ENCODE assay signal across 28 cellular contexts in genomic region chr22:23193420-23193819, GRCh38. TPM values are rescaled to one million over a fixed set of nuclear protein-coding genes. Genes with fewer than 3 reads are reported as not detected.
DNase-seq lines count a peak whose midpoint lies in the region; ATAC-seq, FAIRE-seq and TF ChIP-seq lines count a peak whose summit lies in the region.
"Had no signal": no experiment of that assay in that cellular context is flagged by ENCODE, and none has a peak within 500 bp of the region (broad histone marks: within the 10 kb centered on the region; RNA-seq: fewer than 3 reads in every experiment).

No MANE protein-coding gene starts in this region.

- H3K36me3 ChIP-seq in H1 (ENCODE audit: control insufficient read depth in 2 of 4, insufficient read depth in 4 of 4, low read length in 3 of 4) (no peaks in the 10 kb centered on the region), ovary (no peaks in the 10 kb centered on the region)
- H3K36me3 ChIP-seq: breast epithelium, uterus had no signal

- H2AK5ac ChIP-seq in H1 (ENCODE audit: low read depth, low read length): no peak overlapping the region

- POLR2A ChIA-PET in RWPE1 (lab: Yijun Ruan, JAX; ENCODE audit: low non-redundant PET) (no interaction called here), H1 (lab: Charles Lee; ENCODE audit: partially characterized antibody) (interaction anchor here (0.8 to 1.8 kb wide), 4 partner anchors 10 to 46 kb away, joined by 3 to 4 read pairs (median 3); no protein-coding TSS in a partner anchor)

- H2BK20ac ChIP-seq in H1 (ENCODE audit: low read length): no peak overlapping the region

- H3K23ac ChIP-seq in H1 (ENCODE audit: insufficient read length): no peak overlapping the region

- H3K4me2 ChIP-seq in H1 (ENCODE audit: insufficient read depth in 1 of 2, low read depth in 2 of 2, low read length in 2 of 2): no peak overlapping the region
- H3K4me2 ChIP-seq: GM23338, smooth muscle cell had no signal

- H3K27me3 ChIP-seq in H1 (replicated peaks in 1 of 4; ENCODE audit: control insufficient read depth in 3 of 4, extremely low read depth in 1 of 4, insufficient read depth in 3 of 4, low read length in 3 of 4): no peaks in the 10 kb centered on the region
- H3K27me3 ChIP-seq in ovary: no peaks in the 10 kb centered on the region
- H3K27me3 ChIP-seq: breast epithelium, uterus had no signal

- no peak overlapping the region for H3K4ac ChIP-seq in H1 (replicated peaks; ENCODE audit: insufficient read length, low read depth, low read length)

- H3K4me1 ChIP-seq in H1 (replicated peaks in 1 of 4; ENCODE audit: control insufficient read depth in 3 of 4, insufficient read depth in 4 of 4, low read length in 3 of 4) (peaks cover 2 to 14% (median 10%) of the 10 kb centered on the region in 4 experiments; a peak in 6 of 7 replicates), ovary (ENCODE audit: insufficient read depth) (no peaks in the 10 kb centered on the region)
- H3K4me1 ChIP-seq: breast epithelium, uterus had no signal

- peaks cover 20 to 96% of the 10 kb centered on the region in 2 experiments for H3K79me2 ChIP-seq in H1 (ENCODE audit: control insufficient read depth in 1 of 2, insufficient read depth in 2 of 2, low read length in 2 of 2)

- no peak overlapping the region for H2AFZ ChIP-seq in H1 (ENCODE audit: low read length)
- H2AFZ ChIP-seq: GM23338 had no signal

- no peaks in the 10 kb centered on the region for H3K27me3 Mint-ChIP-seq in activated T-cell treated with anti-CD3 and anti-CD28 coated beads, Interleukin-2, amount 50 U/mL, for 4 hours (ENCODE audit: low read depth)

- H4K20me1 ChIP-seq in H1 (replicated peaks in 1 of 2; ENCODE audit: control insufficient read depth in 1 of 2, insufficient read depth in 2 of 2, low read length in 2 of 2): peaks cover 29 to 52% of the 10 kb centered on the region in 2 experiments

- H4K8ac ChIP-seq in H1 (ENCODE audit: extremely low read depth, insufficient read depth, low read length): no peak overlapping the region

- no peak for TF ChIP-seq POLR2A in H1 (IDR thresholded peaks at IDR 0.05; ENCODE audit: control extremely low read depth in 1 of 2, low read depth in 2 of 2, low read length in 2 of 2)
- no peak for TF ChIP-seq POLR2A in ovary (IDR thresholded peaks at IDR 0.05)

- H3K9me3 Mint-ChIP-seq in activated T-cell treated with anti-CD3 and anti-CD28 coated beads, Interleukin-2, amount 50 U/mL, for 4 hours: no peaks in the 10 kb centered on the region
- H3K9me3 Mint-ChIP-seq: GM23338 had no signal

- 78% methylated on average over 1 of the region's 1 CpG; no CpG with 5 or more reads in 1 of the 2 experiments for WGBS in H1 (ENCODE audit: extremely low coverage in 1 of 2, insufficient coverage in 1 of 2, insufficient read length in 1 of 2, insufficient replicate concordance in 2 of 2, low coverage in 1 of 2, low lambda C conversion rate in 2 of 2, missing lambda C conversion rate in 1 of 2), 2 experiments
- WGBS in ovary, 3 donors: 64 to 76% (median 70%) methylated on average over 1 of the region's 1 CpG

- H4K5ac ChIP-seq in H1 (ENCODE audit: insufficient read length, low read depth, low read length): no peak overlapping the region

- CTCF ChIA-PET in RWPE1 (lab: Yijun Ruan, JAX): interaction anchor here (0.6 kb wide), 1 partner anchor 11 kb away, joined by 3 read pairs; no protein-coding TSS in a partner anchor
- CTCF ChIA-PET in H1 (lab: Charles Lee; ENCODE audit: partially characterized antibody): interaction anchor here (0.7 to 24.3 kb wide), 4 partner anchors 16 to 89 kb away, joined by 3 to 358 read pairs (median 3); no protein-coding TSS in a partner anchor

- H3K9me3 ChIP-seq in H1 (ENCODE audit: insufficient read depth in 2 of 2, low read depth in 1 of 2, low read length in 1 of 2) (no peaks in the 10 kb centered on the region), ovary (no peaks in the 10 kb centered on the region)
- H3K9me3 ChIP-seq: breast epithelium, uterus had no signal

- H3K56ac ChIP-seq in H1 (replicated peaks; ENCODE audit: insufficient read length, low read depth, low read length): no peak overlapping the region

- H3K27ac ChIP-seq in C4-2B: peak overlapping the region; percentile 70
- peak overlapping the region; percentile 73 for H3K27ac ChIP-seq in RWPE1
- H3K27ac ChIP-seq in H1 (ENCODE audit: low read depth, low read length): no peak overlapping the region
- no peak overlapping the region for H3K27ac ChIP-seq in ovary
- H3K27ac ChIP-seq: breast epithelium, coronary artery, uterus had no signal

- no peak for TF ChIP-seq RAD21 in H1 (IDR thresholded peaks at IDR 0.05 in 1 of 2, conservative IDR thresholded peaks at IDR 0.05 in 1 of 2; ENCODE audit: low read depth in 2 of 2, low read length in 2 of 2)

- no peak overlapping the region for H3K4me3 Mint-ChIP-seq in activated T-cell treated with anti-CD3 and anti-CD28 coated beads, Interleukin-2, amount 50 U/mL, for 4 hours
- H3K4me3 Mint-ChIP-seq: GM23338 had no signal

- no peaks in the 10 kb centered on the region for H3K23me2 ChIP-seq in H1 (ENCODE audit: low read depth, low read length)

- H2BK5ac ChIP-seq in H1 (ENCODE audit: low read depth, low read length): peak overlapping the region; percentile 66; the same call in 1 of the 2 replicates

- no peak overlapping the region for H2BK120ac ChIP-seq in H1 (replicated peaks; ENCODE audit: low read depth, low read length)

- no peak for FAIRE-seq in H1 (lab: Jason Lieb, UNC)
- FAIRE-seq: D721Med, keratinocyte had no signal

- TF ChIP-seq CTCF in C4-2B (conservative IDR thresholded peaks at IDR 0.05) (no peak), RWPE1 (conservative IDR thresholded peaks at IDR 0.05; ENCODE audit: low read depth) (no peak), H1 (IDR thresholded peaks at IDR 0.05; ENCODE audit: control extremely low read depth in 1 of 3, insufficient read depth in 1 of 3, low read depth in 1 of 3, low read length in 3 of 3) (no peak), omental fat pad (IDR thresholded peaks at IDR 0.05) (no peak), ovary (IDR thresholded peaks at IDR 0.05) (no peak)

- TF ChIP-seq EP300 in H1 (IDR thresholded peaks at IDR 0.05; ENCODE audit: borderline replicate concordance in 1 of 2, low read depth in 2 of 2, low read length in 2 of 2) (no peak), ovary (IDR thresholded peaks at IDR 0.05) (no peak)

- no peak overlapping the region for H3K9ac ChIP-seq in H1 (replicated peaks in 1 of 4; ENCODE audit: extremely low read depth in 1 of 4, low read depth in 3 of 4, low read length in 3 of 4)

- ATAC-seq in omental fat pad (ENCODE audit: low FRiP score) (peak; percentile 22), HG03354 (IDR thresholded peaks at IDR 0.05; ENCODE audit: poor library complexity, severe bottlenecking, unreplicated experiment) (no peak)
- ATAC-seq in activated T-cell treated with anti-CD3 and anti-CD28 coated beads, Interleukin-2, amount 50 U/mL, for 4 hours: no peak
- ATAC-seq: GM23338 had no signal

- H3K4me3 ChIP-seq in H1 (ENCODE audit: extremely low read depth in 1 of 4, insufficient read depth in 2 of 4, low read depth in 3 of 4, low read length in 4 of 4) (no peak overlapping the region), ovary (no peak overlapping the region)
- H3K4me3 ChIP-seq: breast epithelium, coronary artery, GM23338, smooth muscle cell, uterus had no signal

- no peak overlapping the region for H3K14ac ChIP-seq in H1 (ENCODE audit: insufficient read length)

- H3K18ac ChIP-seq in H1 (ENCODE audit: extremely low read depth, low read length): no peak overlapping the region

- H3K79me1 ChIP-seq in H1 (ENCODE audit: low read depth, low read length): peaks cover 24% of the 10 kb centered on the region

- H2BK15ac ChIP-seq in H1 (ENCODE audit: low read length): no peak overlapping the region

- no peak for DNase-seq in RWPE1 (ENCODE audit: low spot score)
- no peak for DNase-seq in H1 (ENCODE audit: low read depth in 1 of 2, low spot score in 2 of 2)
- DNase-seq in omental fat pad (ENCODE audit: low spot score): no peak
- DNase-seq in ovary: no peak
- DNase-seq in activated T-cell treated with anti-CD3 and anti-CD28 coated beads, Interleukin-2, amount 50 U/mL, for 4 hours: no peak
- DNase-seq in DMS53 treated with DMSO at 0.1 percent for 48 hours (lab: John Stamatoyannopoulos, UW; ENCODE audit: unreplicated experiment): no peak
- DNase-seq: ACHN; activated CD4-positive, CD25-positive, alpha-beta regulatory T cell; activated gamma-delta T cell treated with Interleukin-2 at 50 U/mL for 16 hours; NCI-H1417; NCI-H2081 treated with DMSO at 0.1 percent for 48 hours; NCI-H446; Right ventricle myocardium superior; stimulated activated CD4-positive, alpha-beta T cell treated with anti-CD3 and anti-CD28 coated beads, Interleukin-2, amount 100 ng/mL, for 24 hours; substantia nigra; T1000; uterus had no signal

- intact Hi-C loops in ovary (cut with DNase I): no loop called here

- H3K4me1 Mint-ChIP-seq in activated T-cell treated with anti-CD3 and anti-CD28 coated beads, Interleukin-2, amount 50 U/mL, for 4 hours (ENCODE audit: low read depth): peaks cover 39% of the 10 kb centered on the region

- peaks cover 16% of the 10 kb centered on the region for H3K36me3 Mint-ChIP-seq in activated T-cell treated with anti-CD3 and anti-CD28 coated beads, Interleukin-2, amount 50 U/mL, for 4 hours (ENCODE audit: insufficient read depth)

- H4K91ac ChIP-seq in H1 (replicated peaks; ENCODE audit: insufficient read length, low read length): no peak overlapping the region

- no peak overlapping the region for H2BK12ac ChIP-seq in H1 (ENCODE audit: low read depth, low read length)

RNA-seq across cellular contexts. Expression of gene BCR, which starts 13.1 kb away (rescaled TPM):
- 122 and 130 TPM in 2 replicates for total RNA-seq in H1 (2021; fragmentation: NEBNext Ultra II Directional; extraction: Animal tissue kit (Norgen Biotek cat#: 25700))
- polyA plus RNA-seq in H1 (2011; rRNA removed) (66.7 and 110 TPM in 2 replicates), ovary (10 to 100 TPM in 1 of 2 donors, 1 to 10 TPM in 1; 7.1 to 17.2 TPM)
- 101 TPM for polyA plus RNA-seq in H1 (2011; cell fraction: cytosol; rRNA removed)
- polyA plus RNA-seq in H1 (2011; cell fraction: nucleus; rRNA removed): 162 TPM
- polyA plus RNA-seq in H1 (2012, experiment 1 of 2): 76.6 to 172 TPM (median 129 TPM) in 4 replicates
- 53.7 TPM for polyA plus RNA-seq in H1 (2012, experiment 2 of 2)
- 37.8 TPM for polyA plus RNA-seq in H1 (2013, experiment 1 of 2)
- polyA plus RNA-seq in H1 (2013, experiment 2 of 2): 37.4 TPM
- 150 and 166 TPM in 2 replicates for polyA minus RNA-seq in H1 (2011; rRNA and poly(A)+ RNA removed)
- 183 TPM for polyA minus RNA-seq in H1 (2011; cell fraction: cytosol; rRNA and poly(A)+ RNA removed)
- polyA minus RNA-seq in H1 (2011; cell fraction: nucleus; rRNA and poly(A)+ RNA removed): 71.0 TPM
- total RNA-seq in omental fat pad (100 to 1,000 TPM in 1 of 4 donors, 10 to 100 TPM in 3; 34.8 to 128 (median 51.4) TPM), ovary (10 to 100 TPM; 21.8 to 44.6 (median 38.3) TPM)
- 10 to 100 TPM; 58.2 to 63.1 (median 61.3) TPM for total RNA-seq in activated T-cell treated with anti-CD3 and anti-CD28 coated beads, Interleukin-2, amount 50 U/mL, for 4 hours

RNA-seq across cellular contexts. Expression of gene RAB36, which starts 48.1 kb away (rescaled TPM):
- total RNA-seq in H1 (2021; fragmentation: NEBNext Ultra II Directional; extraction: Animal tissue kit (Norgen Biotek cat#: 25700)): 1.0 and 1.1 TPM in 2 replicates
- polyA plus RNA-seq in H1 (2011; rRNA removed) (1.4 and 1.5 TPM in 2 replicates), ovary (1 to 10 TPM; 4.0 to 5.1 TPM)
- 0.75 TPM for polyA plus RNA-seq in H1 (2011; cell fraction: cytosol; rRNA removed)
- 0.86 TPM for polyA plus RNA-seq in H1 (2011; cell fraction: nucleus; rRNA removed)
- 0.84 to 1.0 TPM (median 0.98 TPM) in 4 replicates for polyA plus RNA-seq in H1 (2012, experiment 1 of 2)
- polyA plus RNA-seq in H1 (2012, experiment 2 of 2): 0.87 TPM
- 0.79 TPM for polyA plus RNA-seq in H1 (2013, experiment 1 of 2)
- polyA plus RNA-seq in H1 (2013, experiment 2 of 2): 0.79 TPM
- polyA minus RNA-seq in H1 (2011; rRNA and poly(A)+ RNA removed): 1.0 and 1.5 TPM in 2 replicates
- 0.44 TPM for polyA minus RNA-seq in H1 (2011; cell fraction: cytosol; rRNA and poly(A)+ RNA removed)
- polyA minus RNA-seq in H1 (2011; cell fraction: nucleus; rRNA and poly(A)+ RNA removed): 0.70 TPM
- total RNA-seq in omental fat pad (1 to 10 TPM; 1.6 to 5.7 (median 2.9) TPM), ovary (10 to 100 TPM in 3 of 7 donors, 1 to 10 TPM in 4; 3.9 to 18.7 (median 9.0) TPM)
- total RNA-seq in activated T-cell treated with anti-CD3 and anti-CD28 coated beads, Interleukin-2, amount 50 U/mL, for 4 hours: under 1 TPM; 0.47 to 0.61 (median 0.49) TPM

RNA-seq across cellular contexts. Expression of gene RSPH14, which starts 51.6 kb away (rescaled TPM):
- 0.84 TPM in 1 of 2 replicates, not detected in the other for total RNA-seq in H1 (2021; fragmentation: NEBNext Ultra II Directional; extraction: Animal tissue kit (Norgen Biotek cat#: 25700))
- polyA plus RNA-seq in H1 (2011; rRNA removed) (0.28 and 0.30 TPM in 2 replicates), ovary (1 to 10 TPM; 1.4 to 2.0 TPM)
- 0.28 TPM for polyA plus RNA-seq in H1 (2011; cell fraction: cytosol; rRNA removed)
- polyA plus RNA-seq in H1 (2011; cell fraction: nucleus; rRNA removed): 0.33 TPM
- polyA plus RNA-seq in H1 (2012, experiment 1 of 2): 0.24 to 0.43 TPM (median 0.28 TPM) in 3 of 4 replicates, not detected in the other
- polyA plus RNA-seq in H1 (2012, experiment 2 of 2): 0.22 TPM
- polyA plus RNA-seq in H1 (2013, experiment 1 of 2): 0.10 TPM
- 0.13 TPM for polyA plus RNA-seq in H1 (2013, experiment 2 of 2)
- polyA minus RNA-seq in H1 (2011; rRNA and poly(A)+ RNA removed): 0.13 and 0.39 TPM in 2 replicates
- not detected for polyA minus RNA-seq in H1 (2011; cell fraction: cytosol; rRNA and poly(A)+ RNA removed)
- polyA minus RNA-seq in H1 (2011; cell fraction: nucleus; rRNA and poly(A)+ RNA removed): not detected
- total RNA-seq in omental fat pad (1 to 10 TPM in 1 of 4 donors, not detected in 3; 1.3 TPM), ovary (1 to 10 TPM; 1.4 to 4.6 (median 3.2) TPM)
- not detected for total RNA-seq in activated T-cell treated with anti-CD3 and anti-CD28 coated beads, Interleukin-2, amount 50 U/mL, for 4 hours
- total RNA-seq: glomerular endothelial cell, GM23338, lung microvascular endothelial cell, M059J, Right ventricle myocardium superior, smooth muscle cell had no signal
- polyA plus RNA-seq: keratinocyte had no signal

Comparison
In these comparisons a context has a peak if more than half of its experiments do, and no peak if none do; other contexts are left out.
1. H3K27ac ChIP-seq: peak in C4-2B (single experiment) and RWPE1 (single experiment); none in H1 (single experiment) and ovary (0 of 2).